ENCODE assay signal across 32 cellular contexts in genomic region chr5:107526-107925, GRCh38. TPM values are rescaled to one million over a fixed set of nuclear protein-coding genes. Genes with fewer than 3 reads are reported as not detected.
"Had no signal": no experiment of that assay in that cellular context is flagged by ENCODE, and none has a peak within 500 bp of the region (broad histone marks: within the 10 kb centered on the region; RNA-seq: fewer than 3 reads in every experiment).

No MANE protein-coding gene starts in this region.

- H3K27ac Mint-ChIP-seq: activated B cell treated with CpG ODN at 0.5 μM for 24 hours; activated CD4-positive, alpha-beta memory T cell treated with anti-CD3 and anti-CD28 coated beads for 36 hours; activated naive CD8-positive, alpha-beta T cell treated with anti-CD3 and anti-CD28 coated beads for 36 hours; activated T-cell treated with anti-CD3 and anti-CD28 coated beads, Interleukin-2, amount 50 U/mL, for 72 hours; activated T-helper 17 cell treated with anti-CD3 and anti-CD28 coated beads, Interleukin-2, amount 50 U/mL, for 72 hours; T-helper 1 cell treated with Interleukin-12 subunit alpha and Interleukin-12 subunit beta and Interleukin-4 antibody, amounts not matched to agents 30 μg/mL and 1 μg/mL, for 36 hours; T-helper 2 cell treated with Interferon-gamma antibody and Interleukin-4, amounts not matched to agents 5 μg/mL and 100 μg/mL, for 36 hours had no signal

- H3K9me3 ChIP-seq: Peyer's patch, SJSA1, SK-N-SH had no signal

- H3K4me1 ChIP-seq: Peyer's patch, SJSA1 had no signal

- DNase-seq: activated B cell treated with CpG ODN at 0.5 μM for 24 hours; activated CD4-positive, alpha-beta memory T cell treated with anti-CD3 and anti-CD28 coated beads for 36 hours; activated CD4-positive, alpha-beta T cell treated with anti-CD3 and anti-CD28 coated beads for 4 hours; activated CD4-positive, alpha-beta T cell treated with anti-CD3 and anti-CD28 coated beads, Interleukin-2, amount 50 U/mL, for 1 hour; activated CD4-positive, CD25-positive, alpha-beta regulatory T cell treated with anti-CD3 and anti-CD28 coated beads, Interleukin-2, amount 50 U/mL, for 72 hours; activated CD8-positive, alpha-beta memory T cell treated with anti-CD3 and anti-CD28 coated beads, Interleukin-2, amount 50 U/mL, for 4 hours; activated effector memory CD4-positive, alpha-beta T cell treated with anti-CD3 and anti-CD28 coated beads, Interleukin-2, amount 50 U/mL, for 16 hours; activated naive CD4-positive, alpha-beta T cell; activated naive CD4-positive, alpha-beta T cell treated with anti-CD3 and anti-CD28 coated beads, Interleukin-2, amount 50 U/mL, for 16 hours; activated naive CD8-positive, alpha-beta T cell treated with anti-CD3 and anti-CD28 coated beads for 36 hours; activated T-cell treated with anti-CD3 and anti-CD28 coated beads, Interleukin-2, amount 50 U/mL, for 72 hours; amniotic stem cell; aorta; brain microvascular endothelial cell; KG1; MM.1S; MV-4-11; NCI-H1092; NCI-H1436 treated with DMSO at 0.1 percent for 48 hours; NCI-H1694 treated with DMSO at 0.1 percent for 48 hours; NCI-H2029; NCI-H345; NCI-H524 treated with DMSO at 0.1 percent for 48 hours; Peyer's patch; RPMI8226; SHP77 treated with DMSO at 0.1 percent for 48 hours; SK-N-SH had no signal

- H3K36me3 ChIP-seq: brain microvascular endothelial cell, Peyer's patch, SJSA1 had no signal

- H3K27ac ChIP-seq: brain microvascular endothelial cell, Peyer's patch, SJSA1 had no signal

- H3K4me2 ChIP-seq: SK-N-SH had no signal

- H3K4me3 ChIP-seq: Peyer's patch, SJSA1 had no signal

- H3K4me1 Mint-ChIP-seq: activated B cell treated with CpG ODN at 0.5 μM for 24 hours; activated naive CD8-positive, alpha-beta T cell treated with anti-CD3 and anti-CD28 coated beads for 36 hours; activated T-helper 17 cell treated with anti-CD3 and anti-CD28 coated beads, Interleukin-2, amount 50 U/mL, for 72 hours had no signal

- ATAC-seq: activated T-cell treated with anti-CD3 and anti-CD28 coated beads, Interleukin-2, amount 50 U/mL, for 72 hours; activated T-helper 17 cell treated with anti-CD3 and anti-CD28 coated beads, Interleukin-2, amount 50 U/mL, for 72 hours had no signal

- H3K36me3 Mint-ChIP-seq: activated CD4-positive, alpha-beta memory T cell treated with anti-CD3 and anti-CD28 coated beads for 36 hours; activated naive CD8-positive, alpha-beta T cell treated with anti-CD3 and anti-CD28 coated beads for 36 hours had no signal

- H3K27me3 ChIP-seq: Peyer's patch had no signal

- H3K9me3 Mint-ChIP-seq: activated B cell treated with CpG ODN at 0.5 μM for 24 hours; activated CD4-positive, alpha-beta memory T cell treated with anti-CD3 and anti-CD28 coated beads for 36 hours; activated naive CD8-positive, alpha-beta T cell treated with anti-CD3 and anti-CD28 coated beads for 36 hours; activated T-helper 17 cell treated with anti-CD3 and anti-CD28 coated beads, Interleukin-2, amount 50 U/mL, for 72 hours; T-helper 2 cell treated with Interferon-gamma antibody and Interleukin-4, amounts not matched to agents 5 μg/mL and 100 μg/mL, for 36 hours had no signal

- H3K9ac ChIP-seq: SK-N-SH had no signal

- H3K4me3 Mint-ChIP-seq: activated B cell treated with CpG ODN at 0.5 μM for 24 hours; activated CD4-positive, alpha-beta memory T cell treated with anti-CD3 and anti-CD28 coated beads for 36 hours; activated naive CD8-positive, alpha-beta T cell treated with anti-CD3 and anti-CD28 coated beads for 36 hours; activated T-cell treated with anti-CD3 and anti-CD28 coated beads, Interleukin-2, amount 50 U/mL, for 72 hours; activated T-helper 17 cell treated with anti-CD3 and anti-CD28 coated beads, Interleukin-2, amount 50 U/mL, for 72 hours; T-helper 1 cell treated with Interleukin-12 subunit alpha and Interleukin-12 subunit beta and Interleukin-4 antibody, amounts not matched to agents 30 μg/mL and 1 μg/mL, for 36 hours; T-helper 2 cell treated with Interferon-gamma antibody and Interleukin-4, amounts not matched to agents 5 μg/mL and 100 μg/mL, for 36 hours had no signal

RNA-seq across cellular contexts. Expression of gene PLEKHG4B, which starts 15.6 kb away (rescaled TPM):
- total RNA-seq: activated B cell treated with CpG ODN at 0.5 μM for 24 hours; activated CD4-positive, alpha-beta memory T cell treated with anti-CD3 and anti-CD28 coated beads for 36 hours; activated T-cell treated with anti-CD3 and anti-CD28 coated beads, Interleukin-2, amount 50 U/mL, for 72 hours; NCI-H460 had no signal
